ENCODE assay signal across 1 cellular context in the genomic region with DNA sequence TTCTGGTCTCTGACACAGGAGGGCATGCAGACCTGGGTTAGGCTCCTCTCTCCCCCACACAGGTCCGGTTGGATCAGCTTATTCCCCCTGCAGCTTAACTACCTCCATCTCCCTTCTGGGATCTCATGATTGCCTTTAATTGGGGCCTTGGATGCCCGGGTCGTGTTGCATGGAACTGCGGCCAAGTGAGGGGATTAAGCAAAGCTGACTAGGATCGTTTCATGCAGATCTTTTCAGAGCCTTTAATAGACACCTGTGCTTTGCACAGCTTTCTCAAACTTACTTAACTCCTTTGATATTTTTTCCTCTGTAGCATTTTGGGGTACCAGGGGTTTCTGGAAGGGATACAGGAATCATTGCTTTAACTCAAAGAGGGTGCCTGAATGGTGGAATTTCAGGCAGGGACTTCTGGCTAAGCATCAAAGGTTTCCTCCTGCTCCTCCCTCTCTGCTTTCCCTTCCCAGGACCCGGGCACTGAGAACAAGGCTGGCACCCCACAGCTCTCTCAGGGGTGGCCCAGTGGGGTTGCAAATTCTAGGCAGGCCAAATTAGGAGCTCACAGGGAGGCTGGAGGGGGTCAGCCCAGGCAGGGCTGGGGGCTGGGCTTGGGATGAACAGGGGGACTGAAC.
TF ChIP-seq lines count a peak whose summit lies in the region.

No MANE protein-coding gene starts in this region.

TF ChIP-seq in IMR-90, 13 proteins besides CTCF, POLR2A, EP300 and RAD21:
- TF ChIP-seq RFX5 (IDR thresholded peaks at IDR 0.05; ENCODE audit: low read depth, low read length) (no peak), CHD1 (IDR thresholded peaks at IDR 0.05; ENCODE audit: low read depth, low read length) (no peak), RCOR1 (IDR thresholded peaks at IDR 0.05; ENCODE audit: insufficient replicate concordance, low read length) (no peak), BHLHE40 (IDR thresholded peaks at IDR 0.05; ENCODE audit: low read depth, low read length) (no peak), MXI1 (IDR thresholded peaks at IDR 0.05; ENCODE audit: borderline replicate concordance, low read depth, low read length) (no peak), MAFK (IDR thresholded peaks at IDR 0.05; ENCODE audit: low read depth, low read length) (no peak)
